Comparison of ENCODE assay signal across 8 cellular contexts in genomic region chr15:66356359-66357236, GRCh38. TPM values are rescaled to one million over a fixed set of nuclear protein-coding genes. Genes with fewer than 3 reads are reported as not detected.
DNase-seq lines count a peak whose midpoint lies in the region; ATAC-seq and TF ChIP-seq lines count a peak whose summit lies in the region.

Gene TIPIN, minus strand, starts transcription at chr15:66356685. Its CDS starts 3,738 bp downstream, at chr15:66352947.

- ATAC-seq in HG03457 (IDR thresholded peaks at IDR 0.05; ENCODE audit: unreplicated experiment): peak; percentile 82
- peak; percentile 98 for ATAC-seq in activated CD4-positive, alpha-beta T cell treated with anti-CD3 and anti-CD28 coated beads for 36 hours

- no peaks in the 10 kb centered on the region for H3K27me3 ChIP-seq in BJ (ENCODE audit: control insufficient read depth, insufficient read depth, low read length)

- peaks cover 24% of the 10 kb centered on the region for H3K4me1 Mint-ChIP-seq in activated CD4-positive, alpha-beta T cell treated with anti-CD3 and anti-CD28 coated beads for 36 hours

- H3K4me3 ChIP-seq in BJ (ENCODE audit: low read depth, low read length) (peak within 1 kb of the TSS; percentile 74), choroid plexus epithelial cell (ENCODE audit: low read depth, low read length) (peak within 1 kb of the TSS; percentile 85)

- POLR2A ChIA-PET in BJ (lab: Charles Lee): interaction anchor here (0.5 to 0.7 kb wide), 4 partner anchors 30 to 895 kb away, joined by 3 to 7 read pairs (median 4); partner anchors contain the start of gene MAP2K1
- POLR2A ChIA-PET in activated CD4-positive, alpha-beta T cell treated with anti-CD3 and anti-CD28 coated beads for 36 hours (lab: Charles Lee): interaction anchor here (0.8 to 1.8 kb wide), 5 partner anchors 30 to 1052 kb away, joined by 4 to 5 read pairs (median 4); partner anchors contain the start of genes MAP2K1, RNU5B-1 and SNAPC5

- CTCF ChIA-PET in BJ (lab: Yijun Ruan, JAX): interaction anchor here (0.6 to 1.5 kb wide), 3 partner anchors 30 to 141 kb away, joined by 3 to 4 read pairs (median 3); partner anchors contain the start of genes MAP2K1 and SNAPC5
- CTCF ChIA-PET in activated CD4-positive, alpha-beta T cell treated with anti-CD3 and anti-CD28 coated beads for 36 hours (lab: Charles Lee): interaction anchor here (0.6 to 0.7 kb wide), 4 partner anchors 64 to 773 kb away, joined by 3 read pairs; no protein-coding TSS in a partner anchor

- no peaks in the 10 kb centered on the region for H3K9me3 Mint-ChIP-seq in activated CD4-positive, alpha-beta T cell treated with anti-CD3 and anti-CD28 coated beads for 36 hours (ENCODE audit: low read depth)

- intact Hi-C loops in activated CD4-positive, alpha-beta T cell treated with anti-CD3 and anti-CD28 coated beads for 36 hours (cut with DNase I, micrococcal nuclease): loop anchor here (1.0 to 5.0 kb wide), 13 partner anchors 14 to 1223 kb away; partner anchors contain the start of genes MAP2K1 (in 2 of the 2), RPL4 (in 2 of the 2), SNAPC5 (in 2 of the 2) and DIS3L (in 1 of the 2)

- H3K36me3 Mint-ChIP-seq in activated CD4-positive, alpha-beta T cell treated with anti-CD3 and anti-CD28 coated beads for 36 hours (ENCODE audit: low read depth): peaks cover 25% of the 10 kb centered on the region

- DNase-seq in BJ (ENCODE audit: low read depth): peak; percentile 71
- peak; percentile 83 for DNase-seq in GM19240 (ENCODE audit: insufficient read length, low spot score)
- DNase-seq in NCI-H524 (lab: John Stamatoyannopoulos, UW): peak; percentile 97 to 98
- peak; percentile 99 for DNase-seq in activated CD4-positive, alpha-beta T cell treated with anti-CD3 and anti-CD28 coated beads for 36 hours
- DNase-seq in choroid plexus epithelial cell (ENCODE audit: low read depth): peak; percentile 98
- DNase-seq in kidney glomerular epithelial cell (lab: John Stamatoyannopoulos, UW): peak; percentile 87
- DNase-seq in stimulated activated CD4-positive, alpha-beta T cell treated with anti-CD3 and anti-CD28 coated beads, Interleukin-15, amount 100 ng/mL, for 48 hours (ENCODE audit: low read depth in 2 of 2): peak; percentile 98

- peak within 1 kb of the TSS; percentile 97 for H3K4me3 Mint-ChIP-seq in activated CD4-positive, alpha-beta T cell treated with anti-CD3 and anti-CD28 coated beads for 36 hours

- peak within 1 kb of the TSS; percentile 99 for H3K27ac Mint-ChIP-seq in activated CD4-positive, alpha-beta T cell treated with anti-CD3 and anti-CD28 coated beads for 36 hours

- TF ChIP-seq CTCF in BJ (IDR thresholded peaks at IDR 0.05; ENCODE audit: insufficient read depth, low read depth, low read length) (no peak), choroid plexus epithelial cell (conservative IDR thresholded peaks at IDR 0.05; ENCODE audit: low read depth, low read length) (no peak)

- H3K36me3 ChIP-seq in BJ (ENCODE audit: control insufficient read depth, insufficient read depth, low read length): no peaks in the 10 kb centered on the region

- no peaks in the 10 kb centered on the region for H3K27me3 Mint-ChIP-seq in activated CD4-positive, alpha-beta T cell treated with anti-CD3 and anti-CD28 coated beads for 36 hours

RNA-seq across cellular contexts. Expression of gene TIPIN, which starts in this region (rescaled TPM):
- 3.0 and 6.8 TPM in 2 replicates for polyA plus RNA-seq in BJ (2011; rRNA removed)
- 1.8 and 1.9 TPM in 2 replicates for polyA minus RNA-seq in BJ (2011; rRNA and poly(A)+ RNA removed)
- total RNA-seq in activated CD4-positive, alpha-beta T cell treated with anti-CD3 and anti-CD28 coated beads for 36 hours: 10 to 100 TPM; 49.9 to 50.8 TPM

Comparison
In these comparisons a context has a peak if more than half of its experiments do, and no peak if none do; other contexts are left out.
1. Peak in every context shown above with its lines: DNase-seq, ATAC-seq and H3K4me3 ChIP-seq.